ENCODE assay signal across 2 cellular contexts in genomic region chr20:50429412-50429811, GRCh38.
TF ChIP-seq lines count a peak whose summit lies in the region.

No MANE protein-coding gene starts in this region.

TF ChIP-seq in HepG2, 621 proteins besides CTCF, POLR2A, EP300 and RAD21:
- TF ChIP-seq ZNF773 (CRISPR knock-in tag; IDR thresholded peaks at IDR 0.05; ENCODE audit: borderline replicate concordance) (no peak), ZNF629 (CRISPR knock-in tag; conservative IDR thresholded peaks at IDR 0.05) (0 out of 2 replicates have a peak, but pooled peaks have one; percentile 37), TEAD3 (CRISPR knock-in tag; optimal IDR thresholded peaks at IDR 0.05; ENCODE audit: borderline replicate concordance) (peak; percentile 66), FOSL1 (CRISPR knock-in tag; IDR thresholded peaks at IDR 0.05; ENCODE audit: borderline replicate concordance) (peak; percentile 9; the same call in 1 of the 2 replicates), ZSCAN21 (CRISPR knock-in tag; IDR thresholded peaks at IDR 0.05; ENCODE audit: borderline replicate concordance) (no peak), ZNF766 (CRISPR knock-in tag; IDR thresholded peaks at IDR 0.05; ENCODE audit: borderline replicate concordance) (no peak), CAMTA2 (CRISPR knock-in tag; IDR thresholded peaks at IDR 0.05; ENCODE audit: borderline replicate concordance) (0 out of 2 replicates have a peak, but pooled peaks have one; percentile 3), ZNF354B (CRISPR knock-in tag; IDR thresholded peaks at IDR 0.05) (0 out of 2 replicates have a peak, but pooled peaks have one; percentile 27), ZFP91 (CRISPR knock-in tag; IDR thresholded peaks at IDR 0.05; ENCODE audit: borderline replicate concordance) (peak; percentile 34; the same call in 1 of the 2 replicates)

TF ChIP-seq in H1, 55 proteins besides CTCF, POLR2A, EP300 and RAD21:
- no peak for TF ChIP-seq MAFK (IDR thresholded peaks at IDR 0.05; ENCODE audit: low read depth, low read length)
- TF ChIP-seq BCL11A (IDR thresholded peaks at IDR 0.05; ENCODE audit: low read depth in 2 of 2, low read length in 2 of 2): no peak
